In genomic region chr2:28390857-28391563, GRCh38 we compare ENCODE assay signal across 8 cellular contexts. TPM values are rescaled to one million over a fixed set of nuclear protein-coding genes. Genes with fewer than 3 reads are reported as not detected.
DNase-seq lines count a peak whose midpoint lies in the region; ATAC-seq, FAIRE-seq and TF ChIP-seq lines count a peak whose summit lies in the region.

No MANE protein-coding gene starts in this region.

- H3K4me3 ChIP-seq in PC-3 (ENCODE audit: low read length) (peak overlapping the region; percentile 87), coronary artery (peak overlapping the region; percentile 83), HepG2 (replicated peaks in 1 of 3; ENCODE audit: insufficient read depth in 1 of 3, low read depth in 2 of 3, low read length in 3 of 3) (peak overlapping the region; percentile 80 to 93 (median 91)), stomach (peak overlapping the region; percentile 72 to 97 (median 85))

- no peak for TF ChIP-seq RAD21 in HepG2 (CRISPR knock-in tag; IDR thresholded peaks at IDR 0.05)

- peak overlapping the region; percentile 91 for H3K27ac ChIP-seq in PC-3 (ENCODE audit: low read length)
- peak overlapping the region; percentile 98 to 100 for H3K27ac ChIP-seq in coronary artery
- H3K27ac ChIP-seq in HepG2 (ENCODE audit: extremely low read length, insufficient read depth, low read length): peak overlapping the region; percentile 26
- H3K27ac ChIP-seq in stomach: peak overlapping the region; percentile 98 to 100 (median 99)

- H3K9me3 ChIP-seq in PC-3 (ENCODE audit: low read length): no peaks in the 10 kb centered on the region
- no peaks in the 10 kb centered on the region for H3K9me3 ChIP-seq in HepG2 (ENCODE audit: low read length)
- H3K9me3 ChIP-seq in stomach: no peaks in the 10 kb centered on the region

- H3K4me2 ChIP-seq in PC-3 (ENCODE audit: low read length): peak overlapping the region; percentile 97
- H3K4me2 ChIP-seq in HepG2 (ENCODE audit: low read depth, low read length): peak overlapping the region; percentile 100

- peak; percentile 7 for ATAC-seq in PC-3
- ATAC-seq in HepG2: no peak

- in situ Hi-C loops in ACHN (cut with HindIII; ENCODE audit: low pct_ligation_motif_present, low pct_unique_long_range_greater_than_20kb, low sequenced_read_pairs) (no loop called here), HepG2 (cut with HindIII; ENCODE audit: extremely low pct_ligation_motif_present, low pct_unique_long_range_greater_than_20kb) (loop anchor here (10.0 kb wide), 2 partner anchors 636 to 686 kb away; no protein-coding TSS in a partner anchor)

- peak overlapping the region; percentile 97 for H3K9ac ChIP-seq in PC-3 (ENCODE audit: low read length)
- peak overlapping the region; percentile 94 for H3K9ac ChIP-seq in HepG2 (ENCODE audit: insufficient read depth, low read depth, low read length)

- H3K27me3 ChIP-seq in PC-3 (ENCODE audit: low read length) (no peaks in the 10 kb centered on the region), HepG2 (ENCODE audit: control insufficient read depth in 1 of 2, insufficient read depth in 2 of 2, low read length in 2 of 2) (peaks cover 1 to 30% of the 10 kb centered on the region in 2 experiments; a peak in 3 of 5 replicates), stomach (no peaks in the 10 kb centered on the region)

- FAIRE-seq in HepG2 (lab: Jason Lieb, UNC): no peak

- H3K36me3 ChIP-seq in PC-3 (ENCODE audit: low read depth, low read length) (no peaks in the 10 kb centered on the region), HepG2 (replicated peaks in 1 of 2; ENCODE audit: control insufficient read depth in 1 of 2, insufficient read depth in 2 of 2, low read length in 2 of 2) (no peaks in the 10 kb centered on the region), stomach (peaks cover 0 to 5% (median 0%) of the 10 kb centered on the region in 4 donors)

- H4K20me1 ChIP-seq in PC-3 (ENCODE audit: low read length) (peaks cover 18% of the 10 kb centered on the region), HepG2 (ENCODE audit: insufficient read depth, low read length) (peaks cover 18% of the 10 kb centered on the region; the same call in 1 of the 2 replicates)

- CTCF ChIA-PET in PC-3 (lab: Charles Lee): interaction anchor here (0.6 to 1.0 kb wide), 4 partner anchors 115 to 598 kb away, joined by 3 to 10 read pairs (median 8); no protein-coding TSS in a partner anchor
- CTCF ChIA-PET in HepG2 (lab: Yijun Ruan, JAX; ENCODE audit: low intra/inter-chr PET ratio, low total read pairs): no interaction called here

- TF ChIP-seq EP300 in HepG2 (IDR thresholded peaks at IDR 0.05; ENCODE audit: low read depth in 2 of 2, low read length in 2 of 2) (no peak), HepG2 (CRISPR knock-in tag; IDR thresholded peaks at IDR 0.05; ENCODE audit: borderline replicate concordance) (no peak), stomach (IDR thresholded peaks at IDR 0.05) (peak; percentile 21)

- H3K4me1 ChIP-seq in PC-3 (ENCODE audit: insufficient read depth, low read length) (peaks cover 38% of the 10 kb centered on the region), HepG2 (ENCODE audit: insufficient read depth, low read length) (peaks cover 30% of the 10 kb centered on the region), stomach (peaks cover 8 to 24% (median 14%) of the 10 kb centered on the region in 4 donors)

- H3F3A ChIP-seq in PC-3 (ENCODE audit: low read length, unreplicated experiment): no peaks in the 10 kb centered on the region

- TF ChIP-seq CTCF in PC-3 (conservative IDR thresholded peaks at IDR 0.05; ENCODE audit: low read depth, low read length) (no peak), coronary artery (IDR thresholded peaks at IDR 0.05) (no peak), HepG2 (CRISPR knock-in tag; IDR thresholded peaks at IDR 0.05) (no peak), stomach (IDR thresholded peaks at IDR 0.05) (peak in 1 of 7 experiments; percentile 3)

- H2AFZ ChIP-seq in PC-3 (ENCODE audit: low read length): peak overlapping the region; percentile 71
- peak overlapping the region; percentile 32 for H2AFZ ChIP-seq in HepG2 (ENCODE audit: low read length)

- TF ChIP-seq POLR2A in HepG2 (IDR thresholded peaks at IDR 0.05; ENCODE audit: insufficient read depth in 1 of 2, low read depth in 2 of 2, low read length in 2 of 2) (no peak), stomach (IDR thresholded peaks at IDR 0.05) (peak in 1 of 4 donors; percentile 7)

- DNase-seq in ACHN (peak; percentile 75), ELR (ENCODE audit: low read depth) (peak; percentile 76), PC-3 (peak; percentile 60), coronary artery (ENCODE audit: low spot score) (peak; percentile 95), HepG2 (ENCODE audit: low spot score) (no peak), stomach (peak; percentile 81), NCI-H1092 (lab: John Stamatoyannopoulos, UW) (no peak)
- DNase-seq in stimulated activated naive CD4-positive, alpha-beta T cell treated with Interleukin-2 at 50 U/mL for 16 hours (lab: John Stamatoyannopoulos, UW): no peak

- no peaks in the 10 kb centered on the region for H3K9me2 ChIP-seq in PC-3 (replicated peaks; ENCODE audit: low read length)

- BruUV-seq in PC-3 (replicated peaks; lab: Mats Ljungman, UMichigan) (TSS peak; percentile 41), HepG2 (replicated peaks; lab: Mats Ljungman, UMichigan) (no TSS peak)

- 2% methylated on average over 39 of the region's 41 CpGs for WGBS in HepG2 (ENCODE audit: low lambda C conversion rate)
- WGBS in stomach, 5 donors: 0 to 1% (median 0%) methylated on average over 4 to 41 of the region's 41 CpGs

- intact Hi-C loops in PC-3 (cut with micrococcal nuclease) (loop anchor here (1.0 to 5.0 kb wide), 6 partner anchors 16 to 302 kb away; no protein-coding TSS in a partner anchor), HepG2 (cut with micrococcal nuclease; ENCODE audit: unreplicated experiment) (loop anchor here (1.0 to 10.0 kb wide), 3 partner anchors 34 to 666 kb away; no protein-coding TSS in a partner anchor), stomach (cut with DNase I; ENCODE audit: low total_unique reads) (no loop called here)

- H3K79me2 ChIP-seq in PC-3 (ENCODE audit: low read length): peaks cover 35% of the 10 kb centered on the region
- H3K79me2 ChIP-seq in HepG2 (ENCODE audit: insufficient read depth, low read length): peaks cover 20% of the 10 kb centered on the region

- POLR2A ChIA-PET in PC-3 (lab: Charles Lee; ENCODE audit: unreplicated experiment) (interaction anchor here (0.5 to 0.6 kb wide), 5 partner anchors 116 to 685 kb away, joined by 4 to 10 read pairs (median 5); no protein-coding TSS in a partner anchor), HepG2 (lab: Yijun Ruan, JAX) (interaction anchor here (0.6 to 3.9 kb wide), 13 partner anchors 12 to 667 kb away, joined by 3 to 35 read pairs (median 5); partner anchors contain the start of genes BABAM2 and RBKS)

TF ChIP-seq in HepG2, 621 proteins besides CTCF, POLR2A, EP300 and RAD21 (continues in another document):
- peak; percentile 16 for TF ChIP-seq AGO1 (IDR thresholded peaks at IDR 0.05; ENCODE audit: low read depth, low read length, poor library complexity, severe bottlenecking)
- TF ChIP-seq IRF9 (CRISPR knock-in tag; IDR thresholded peaks at IDR 0.05; ENCODE audit: borderline replicate concordance): peak; percentile 55; the same call in 1 of the 2 replicates

RNA-seq across cellular contexts. Expression of gene FOSL2, which starts 1.6 kb away (rescaled TPM):
- total RNA-seq in PC-3 (2014; rRNA removed) (34.2 and 46.8 TPM in 2 replicates), HepG2 (2016; rRNA removed; fragmentation: Illumina TruSeq; extraction: Trizol) (2.3 and 3.4 TPM in 2 replicates), stomach (100 to 1,000 TPM in 3 of 5 donors, 10 to 100 TPM in 2; 50.1 to 227 (median 113) TPM)
- 0.53 and 0.61 TPM in 2 replicates for total RNA-seq in HepG2 (2016; cell fraction: cytosol; rRNA removed; fragmentation: Illumina TruSeq; extraction: Trizol; ENCODE audit: low read depth)
- total RNA-seq in HepG2 (2016; cell fraction: insoluble cytoplasmic fraction; rRNA removed; fragmentation: Illumina TruSeq; extraction: Trizol): 2.2 and 4.1 TPM in 2 replicates
- 1.3 and 1.4 TPM in 2 replicates for total RNA-seq in HepG2 (2016; cell fraction: membrane; rRNA removed; fragmentation: Illumina TruSeq; extraction: Trizol)
- 3.7 and 5.1 TPM in 2 replicates for total RNA-seq in HepG2 (2016; cell fraction: nucleus; rRNA removed; fragmentation: Illumina TruSeq; extraction: Trizol)
- polyA plus RNA-seq in HepG2 (2011; rRNA removed) (18.1 and 20.1 TPM in 2 replicates), stomach (10 to 100 TPM; 24.4 to 40.8 (median 27.6) TPM)
- polyA plus RNA-seq in HepG2 (2011; cell fraction: cytosol; rRNA removed): 10.9 and 11.2 TPM in 2 replicates
- polyA plus RNA-seq in HepG2 (2011; cell fraction: nucleus; rRNA removed): 37.0 and 47.3 TPM in 2 replicates
- 25.1 and 31.2 TPM in 2 replicates for polyA plus RNA-seq in HepG2 (2012)
- 0.21 and 0.26 TPM in 2 replicates for polyA plus RNA-seq in HepG2 (2016; cell fraction: cytosol; fragmentation: Illumina TruSeq; extraction: Trizol; ENCODE audit: low read depth)
- polyA plus RNA-seq in HepG2 (2016; cell fraction: insoluble cytoplasmic fraction; fragmentation: Illumina TruSeq; extraction: Trizol; ENCODE audit: low read depth): 2.0 and 2.4 TPM in 2 replicates
- polyA plus RNA-seq in HepG2 (2016; cell fraction: membrane; fragmentation: Illumina TruSeq; extraction: Trizol; ENCODE audit: low read depth): 0.46 and 0.51 TPM in 2 replicates
- polyA plus RNA-seq in HepG2 (2016; cell fraction: nucleus; fragmentation: Illumina TruSeq; extraction: Trizol; ENCODE audit: insufficient read depth, low read depth): 3.9 and 4.9 TPM in 2 replicates
- polyA minus RNA-seq in HepG2 (2011; rRNA and poly(A)+ RNA removed; ENCODE audit: low replicate concordance): 62.9 and 84.8 TPM in 2 replicates
- polyA minus RNA-seq in HepG2 (2011; cell fraction: cytosol; rRNA and poly(A)+ RNA removed): 27.1 and 28.7 TPM in 2 replicates
- 47.9 and 53.6 TPM in 2 replicates for polyA minus RNA-seq in HepG2 (2011; cell fraction: nucleus; rRNA and poly(A)+ RNA removed)

Comparison
In these comparisons a context has a peak if more than half of its experiments do, and no peak if none do; other contexts are left out.
1. DNase-seq: peak in ACHN (single experiment), ELR (single experiment), PC-3 (single experiment), coronary artery (single experiment) and stomach (single experiment); none in HepG2 (single experiment), stimulated activated naive CD4-positive, alpha-beta T cell treated with Interleukin-2 at 50 U/mL for 16 hours (single experiment) and NCI-H1092 (single experiment).
2. H3K27ac ChIP-seq: peak in every context shown above with its lines; median percentile 99 in coronary artery; 99 in stomach; 91 in PC-3; 26 in HepG2.
3. Peak in every context shown above with its lines, with median percentiles within 50 percentile points of each other: H3K4me3 ChIP-seq.